Comparison of ENCODE assay signal across 13 cellular contexts in genomic region chr5:59276886-59277514, GRCh38.
DNase-seq lines count a peak whose midpoint lies in the region; ATAC-seq and TF ChIP-seq lines count a peak whose summit lies in the region.
"Had no signal": no experiment of that assay in that cellular context is flagged by ENCODE, and none has a peak within 500 bp of the region (broad histone marks: within the 10 kb centered on the region; RNA-seq: fewer than 3 reads in every experiment).

No MANE protein-coding gene starts in this region.

- no peak overlapping the region for H3K4me3 ChIP-seq in HEK293 (ENCODE audit: low read depth, low read length)
- H3K4me3 ChIP-seq in endocrine pancreas (ENCODE audit: control insufficient read depth, insufficient read depth, low read length) = peak overlapping the region; percentile 30
- H3K4me3 ChIP-seq in skeletal muscle tissue (ENCODE audit: low read length in 3 of 3) = peak overlapping the region in 2 of 3 donors; percentile 17 to 37
- no peak overlapping the region for H3K4me3 ChIP-seq in testis

- 85 to 95% methylated on average over 5 of the region's 5 CpGs for WGBS in testis, 2 donors

- CTCF ChIA-PET in HEK293 (lab: Yijun Ruan, JAX) = interaction anchor here (0.6 to 1.3 kb wide), 7 partner anchors 11 to 396 kb away, joined by 3 to 4 read pairs (median 3); no protein-coding TSS in a partner anchor

- intact Hi-C loops in left colon (cut with DNase I, micrococcal nuclease) (no loop called here), testis (cut with DNase I; ENCODE audit: low total_unique reads) (no loop called here)

- no peak for TF ChIP-seq POLR2A in testis (IDR thresholded peaks at IDR 0.05)

- no peak for DNase-seq in left colon
- DNase-seq in NCI-H2196 treated with DMSO at 0.1 percent for 48 hours (lab: John Stamatoyannopoulos, UW; ENCODE audit: unreplicated experiment) = no peak
- DNase-seq in activated CD4-positive, alpha-beta T cell treated with anti-CD3 and anti-CD28 coated beads, Interleukin-2, amount 50 U/mL, for 48 hours = no peak
- DNase-seq in activated CD4-positive, alpha-beta T cell treated with anti-CD3 and anti-CD28 coated beads for 48 hours = no peak
- DNase-seq in testis = no peak
- DNase-seq: activated CD4-positive, alpha-beta memory T cell treated with anti-CD3 and anti-CD28 coated beads, Interleukin-2, amount 10 ng/mL, durations not matched to agents 7 days and 5 days; C1 segment of cervical spinal cord; GDM1; stimulated activated CD4-positive, alpha-beta T cell treated with anti-CD3 and anti-CD28 coated beads, Interleukin-12 subunit alpha, Interleukin-12 subunit beta, amount 100 ng/mL, for 4 hours had no signal

- peak; percentile 34 for ATAC-seq in left colon

- H3K27ac ChIP-seq in HEK293 (ENCODE audit: extremely low read depth, low read depth, low read length) (peak overlapping the region; percentile 94), skeletal muscle tissue (ENCODE audit: low read depth, low read length) (peak overlapping the region; percentile 38), testis (no peak overlapping the region)
- H3K27ac ChIP-seq: KMS-11 had no signal

- TF ChIP-seq CTCF in HEK293 (tag by site-specific recombination; IDR thresholded peaks at IDR 0.05) = no peak
- TF ChIP-seq CTCF in testis (IDR thresholded peaks at IDR 0.05) = no peak

- H3K9ac ChIP-seq in endocrine pancreas (ENCODE audit: control insufficient read depth, insufficient read depth, low read length) = no peak overlapping the region
- no peak overlapping the region for H3K9ac ChIP-seq in skeletal muscle tissue (ENCODE audit: low read depth in 1 of 3, low read length in 3 of 3)
- H3K9ac ChIP-seq: KMS-11 had no signal

- no peaks in the 10 kb centered on the region for H3K36me3 ChIP-seq in HEK293 (ENCODE audit: control insufficient read depth in 2 of 2, insufficient read depth in 1 of 2, low read length in 2 of 2)
- H3K36me3 ChIP-seq in endocrine pancreas (ENCODE audit: control insufficient read depth, insufficient read depth, low read length) = no peaks in the 10 kb centered on the region
- H3K36me3 ChIP-seq in skeletal muscle tissue (ENCODE audit: control insufficient read depth in 3 of 3, insufficient read depth in 3 of 3, low read length in 3 of 3) = no peaks in the 10 kb centered on the region
- no peaks in the 10 kb centered on the region for H3K36me3 ChIP-seq in testis (ENCODE audit: low read depth, missing control alignments)

- H3K9me3 ChIP-seq in HEK293 (ENCODE audit: control insufficient read depth, insufficient read depth, low read depth, low read length) (no peaks in the 10 kb centered on the region), endocrine pancreas (ENCODE audit: control insufficient read depth, low read length) (no peaks in the 10 kb centered on the region), skeletal muscle tissue (ENCODE audit: control insufficient read depth in 3 of 3, low read length in 3 of 3) (no peaks in the 10 kb centered on the region), testis (no peaks in the 10 kb centered on the region)

- H3K27me3 ChIP-seq in endocrine pancreas (ENCODE audit: control insufficient read depth, insufficient read depth, low read length) (no peaks in the 10 kb centered on the region), skeletal muscle tissue (ENCODE audit: control insufficient read depth in 3 of 3, insufficient read depth in 3 of 3, low read length in 3 of 3) (no peaks in the 10 kb centered on the region), testis (no peaks in the 10 kb centered on the region)

- peaks cover 20% of the 10 kb centered on the region for H3K4me1 ChIP-seq in HEK293 (ENCODE audit: control insufficient read depth, insufficient read depth, low read length)
- H3K4me1 ChIP-seq in endocrine pancreas (ENCODE audit: control insufficient read depth, insufficient read depth, low read length) = peaks cover 24% of the 10 kb centered on the region
- peaks cover 15 to 16% (median 15%) of the 10 kb centered on the region in 3 donors for H3K4me1 ChIP-seq in skeletal muscle tissue (ENCODE audit: control insufficient read depth in 3 of 3, insufficient read depth in 3 of 3, low read length in 3 of 3)
- no peaks in the 10 kb centered on the region for H3K4me1 ChIP-seq in testis

- POLR2A ChIA-PET in HEK293 (lab: Yijun Ruan, JAX) = interaction anchor here (2.1 to 2.7 kb wide), 2 partner anchors 12 to 19 kb away, joined by 6 to 9 read pairs; no protein-coding TSS in a partner anchor

TF ChIP-seq in HEK293, 187 proteins besides CTCF, POLR2A, EP300 and RAD21 (continues in another document):
- TF ChIP-seq ZNF654 (tag by site-specific recombination; IDR thresholded peaks at IDR 0.05; ENCODE audit: low read depth) (no peak), ZNF837 (tag by site-specific recombination; IDR thresholded peaks at IDR 0.05) (no peak), MEIS1 (CRISPR knock-in tag; IDR thresholded peaks at IDR 0.05; ENCODE audit: borderline replicate concordance) (no peak), HIC1 (tag by site-specific recombination; IDR thresholded peaks at IDR 0.05) (no peak), KLF17 (tag by site-specific recombination; IDR thresholded peaks at IDR 0.05) (peak; percentile 70; the same call in 1 of the 2 replicates), ZNF324 (tag by site-specific recombination; IDR thresholded peaks at IDR 0.05) (no peak), ZNF133 (tag by site-specific recombination; IDR thresholded peaks at IDR 0.05) (no peak), ZNF792 (tag by site-specific recombination; IDR thresholded peaks at IDR 0.05) (no peak), ZNF138 (tag by site-specific recombination; IDR thresholded peaks at IDR 0.05; ENCODE audit: borderline replicate concordance) (no peak), OSR2 (tag by site-specific recombination; IDR thresholded peaks at IDR 0.05) (peak; percentile 49; the same call in 1 of the 2 replicates), ZNF366 (tag by site-specific recombination; conservative IDR thresholded peaks at IDR 0.05) (peak; percentile 20; the same call in 1 of the 2 replicates), HOXD13 (CRISPR knock-in tag; IDR thresholded peaks at IDR 0.05; ENCODE audit: borderline replicate concordance) (no peak), PATZ1 (tag by site-specific recombination; IDR thresholded peaks at IDR 0.05) (no peak), ZBTB17 (tag by site-specific recombination; IDR thresholded peaks at IDR 0.05) (no peak), WT1 (tag by site-specific recombination; IDR thresholded peaks at IDR 0.05) (peak; percentile 49; the same call in 1 of the 2 replicates)

Comparison
In these comparisons a context has a peak if more than half of its experiments do, and no peak if none do; other contexts are left out.
1. H3K27ac ChIP-seq: peak in HEK293 (single experiment) and skeletal muscle tissue (single experiment); none in testis (0 of 2).
2. H3K4me3 ChIP-seq: peak in endocrine pancreas (single experiment) and skeletal muscle tissue (2 of 3); none in HEK293 (single experiment) and testis (0 of 2).